19 cellular contexts compared by ENCODE assay signal in the genomic region with DNA sequence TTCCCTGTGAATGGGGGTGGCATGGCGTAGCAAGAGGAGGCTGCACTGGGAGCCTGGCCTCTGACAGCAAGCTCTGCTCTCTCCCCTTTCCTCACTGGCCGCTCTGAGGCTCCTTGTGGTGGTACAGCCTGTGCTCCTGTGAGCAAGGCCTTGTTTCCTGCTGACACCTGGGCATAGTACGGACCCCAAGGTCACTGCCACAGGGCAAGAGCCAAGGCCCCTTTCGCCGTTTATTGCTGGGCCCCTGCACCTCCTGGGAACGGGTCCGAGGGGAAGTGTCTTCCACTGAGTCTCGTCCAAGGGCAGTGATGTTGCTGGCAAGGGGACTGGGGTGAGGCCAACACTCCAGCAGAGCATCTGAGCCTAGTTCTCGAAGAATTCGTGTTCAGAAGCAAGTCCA. TPM values are rescaled to one million over a fixed set of nuclear protein-coding genes. Genes with fewer than 3 reads are reported as not detected.
A peak's percentile ranks its signal among the peaks of the same experiment; 100 is the strongest.
DNase-seq lines count a peak whose midpoint lies in the region; TF ChIP-seq lines count a peak whose summit lies in the region.
"Had no signal": no experiment of that assay in that cellular context is flagged by ENCODE, and none has a peak within 500 bp of the region (broad histone marks: within the 10 kb centered on the region; RNA-seq: fewer than 3 reads in every experiment).

No MANE protein-coding gene starts in this region.

- no peaks in the 10 kb centered on the region for H3K27me3 ChIP-seq in NT2/D1 (ENCODE audit: insufficient read depth, insufficient read length)
- no peaks in the 10 kb centered on the region for H3K27me3 ChIP-seq in mesendoderm (ENCODE audit: insufficient read depth, low read length, poor library complexity)
- H3K27me3 ChIP-seq in testis, result no peaks in the 10 kb centered on the region
- H3K27me3 ChIP-seq: SJSA1 had no signal

- H3K36me3 Mint-ChIP-seq in chondrocyte (ENCODE audit: low read depth), result no peaks in the 10 kb centered on the region
- H3K36me3 Mint-ChIP-seq: IgD-negative memory B cell had no signal

- no peak overlapping the region for H3K4me3 Mint-ChIP-seq in chondrocyte (ENCODE audit: unreplicated experiment)
- H3K4me3 Mint-ChIP-seq: CD4-positive, alpha-beta T cell; IgD-negative memory B cell had no signal

- POLR2A ChIA-PET in RWPE1 (lab: Yijun Ruan, JAX; ENCODE audit: low non-redundant PET), result no interaction called here

- peaks cover 3% of the 10 kb centered on the region for H3K9me3 Mint-ChIP-seq in chondrocyte (ENCODE audit: low read depth)
- H3K9me3 Mint-ChIP-seq: CD4-positive, alpha-beta T cell had no signal

- H3K4me3 ChIP-seq in NT2/D1 (ENCODE audit: insufficient read length, low read depth) (no peak overlapping the region), mesendoderm (ENCODE audit: low read length) (no peak overlapping the region), testis (no peak overlapping the region)
- H3K4me3 ChIP-seq: SJSA1 had no signal

- H3K9ac ChIP-seq in NT2/D1 (ENCODE audit: insufficient read length, low read depth), result peak overlapping the region; percentile 17
- peak overlapping the region; percentile 45 for H3K9ac ChIP-seq in mesendoderm (ENCODE audit: low read length)

- H3K36me3 ChIP-seq in NT2/D1 (ENCODE audit: insufficient read depth, insufficient read length, low read length) (no peaks in the 10 kb centered on the region), mesendoderm (ENCODE audit: control insufficient read depth, insufficient read depth, low read length) (no peaks in the 10 kb centered on the region), testis (ENCODE audit: low read depth, missing control alignments) (no peaks in the 10 kb centered on the region)
- H3K36me3 ChIP-seq: SJSA1 had no signal

- H3K9me3 ChIP-seq in NT2/D1 (ENCODE audit: insufficient read depth, low read length) (no peaks in the 10 kb centered on the region), testis (no peaks in the 10 kb centered on the region)
- H3K9me3 ChIP-seq: SJSA1 had no signal

- no peak overlapping the region for H3K4ac ChIP-seq in mesendoderm (ENCODE audit: low read depth, low read length)

- H3K27me3 Mint-ChIP-seq in chondrocyte (ENCODE audit: low read depth), result no peaks in the 10 kb centered on the region
- H3K27me3 Mint-ChIP-seq: CD4-positive, alpha-beta T cell had no signal

- H4K8ac ChIP-seq in mesendoderm (ENCODE audit: low read depth, low read length), result no peak overlapping the region

- peaks cover 14% of the 10 kb centered on the region for H3K4me1 Mint-ChIP-seq in chondrocyte (ENCODE audit: low read depth)
- H3K4me1 Mint-ChIP-seq: IgD-negative memory B cell had no signal

- H3K27ac ChIP-seq in mesendoderm (ENCODE audit: low read depth, low read length), result no peak overlapping the region
- peak overlapping the region; percentile 57 to 70 for H3K27ac ChIP-seq in testis
- H3K27ac ChIP-seq in RWPE1, result no peak overlapping the region
- H3K27ac ChIP-seq: SJSA1 had no signal

- no peak overlapping the region for H2BK15ac ChIP-seq in mesendoderm (replicated peaks; ENCODE audit: low read depth)

- no peaks in the 10 kb centered on the region for H3K79me1 ChIP-seq in mesendoderm (ENCODE audit: low read length)

- H3K4me1 ChIP-seq in NT2/D1 (ENCODE audit: insufficient read depth, insufficient read length) (peaks cover 14% of the 10 kb centered on the region), mesendoderm (ENCODE audit: control insufficient read depth, low read depth, low read length) (peaks cover 5% of the 10 kb centered on the region), testis (peaks cover 13% of the 10 kb centered on the region)

- intact Hi-C loops in testis (cut with DNase I; ENCODE audit: low total_unique reads), result no loop called here

- H3K23ac ChIP-seq in mesendoderm (ENCODE audit: low read length), result no peak overlapping the region

- H3K18ac ChIP-seq in mesendoderm (ENCODE audit: low read length), result no peak overlapping the region

- TF ChIP-seq CTCF in chondrocyte (IDR thresholded peaks at IDR 0.05) (no peak), testis (IDR thresholded peaks at IDR 0.05) (no peak), RWPE1 (conservative IDR thresholded peaks at IDR 0.05; ENCODE audit: low read depth) (no peak)

- peak overlapping the region; percentile 78 for H3K56ac ChIP-seq in mesendoderm (ENCODE audit: low read length)

- WGBS in mesendoderm (ENCODE audit: extremely low coverage, insufficient coverage, low lambda C conversion rate), result no CpG with 5 or more reads among the region's 10 CpGs
- 38 to 84% methylated on average over 2 to 10 of the region's 10 CpGs for WGBS in testis, 2 donors

- H2BK5ac ChIP-seq in mesendoderm (ENCODE audit: low read length), result no peak overlapping the region

- H2AK5ac ChIP-seq in mesendoderm (ENCODE audit: low read length), result peak overlapping the region; percentile 18

- DNase-seq in NT2/D1 (ENCODE audit: low read depth, low spot score) (no peak), chondrocyte (ENCODE audit: low spot score) (peak; percentile 50), mesendoderm (no peak), testis (no peak), RWPE1 (ENCODE audit: low spot score) (no peak), GOT3 (lab: John Stamatoyannopoulos, UW) (no peak)
- DNase-seq in activated effector memory CD4-positive, alpha-beta T cell treated with anti-CD3 and anti-CD28 coated beads, Interleukin-2, amount 50 U/mL, for 16 hours, result no peak
- DNase-seq: CD4-positive, alpha-beta T cell; COR-L47; DMS79 treated with DMSO at 0.1 percent for 48 hours; HCEC 1CT; MV-4-11; NCI-H1105 treated with DMSO at 0.1 percent for 48 hours; NCI-H2029 treated with DMSO at 0.1 percent for 48 hours; NCI-H226; NCI-H510A treated with DMSO at 0.1 percent for 48 hours; NCI-H748 treated with DMSO at 0.1 percent for 48 hours had no signal

- H3K4me2 ChIP-seq in mesendoderm (ENCODE audit: low read length), result no peak overlapping the region

- TF ChIP-seq POLR2A in testis (IDR thresholded peaks at IDR 0.05), result no peak

- CTCF ChIA-PET in RWPE1 (lab: Yijun Ruan, JAX), result no interaction called here

- H2BK120ac ChIP-seq in mesendoderm (ENCODE audit: low read depth, low read length), result no peak overlapping the region

- no peak overlapping the region for H4K5ac ChIP-seq in mesendoderm (ENCODE audit: low read length)

- no peak overlapping the region for H3K27ac Mint-ChIP-seq in chondrocyte (ENCODE audit: unreplicated experiment)
- H3K27ac Mint-ChIP-seq: CD4-positive, alpha-beta T cell; IgD-negative memory B cell had no signal

- no peaks in the 10 kb centered on the region for H3K79me2 ChIP-seq in mesendoderm (ENCODE audit: control insufficient read depth, insufficient read depth, low read length)

RNA-seq across cellular contexts. Expression of a gene that starts 15.8 kb away (rescaled TPM):
- total RNA-seq in chondrocyte (33.5 to 36.4 TPM (median 35.6 TPM) in 3 replicates), testis (100 to 1,000 TPM; 111 to 175 TPM)
- 58.0 TPM for polyA plus RNA-seq in mesendoderm (2013, experiment 1 of 2)
- 56.8 TPM for polyA plus RNA-seq in mesendoderm (2013, experiment 2 of 2)
- polyA plus RNA-seq in testis (ENCODE audit: insufficient read depth, low read depth, low replicate concordance), result 62.0 TPM

RNA-seq across cellular contexts. Expression of a gene that starts 51.4 kb away (rescaled TPM):
- 80.5 to 292 TPM (median 288 TPM) in 3 replicates for total RNA-seq in chondrocyte
- 8.7 TPM for polyA plus RNA-seq in mesendoderm (2013, experiment 1 of 2)
- 8.6 TPM for polyA plus RNA-seq in mesendoderm (2013, experiment 2 of 2)
- total RNA-seq in testis, result 10 to 100 TPM; 68.7 to 92.5 TPM
- polyA plus RNA-seq in testis (ENCODE audit: insufficient read depth, low read depth, low replicate concordance), result 42.8 TPM

RNA-seq across cellular contexts. Expression of a gene that starts 59.6 kb away (rescaled TPM):
- 7.4 to 11.1 TPM (median 8.6 TPM) in 3 replicates for total RNA-seq in chondrocyte
- polyA plus RNA-seq in mesendoderm (2013, experiment 1 of 2), result 10.6 TPM
- polyA plus RNA-seq in mesendoderm (2013, experiment 2 of 2), result 11.2 TPM
- total RNA-seq in testis, result 10 to 100 TPM; 43.1 to 46.5 TPM
- polyA plus RNA-seq in testis (ENCODE audit: insufficient read depth, low read depth, low replicate concordance), result 25.4 TPM

Comparison
In these comparisons a context has a peak if more than half of its experiments do, and no peak if none do; other contexts are left out.
1. H3K27ac ChIP-seq: peak in testis (2 of 2); none in mesendoderm (single experiment) and RWPE1 (single experiment).